In genomic region chr18:63162271-63163014, GRCh38 we compare ENCODE assay signal across 9 cellular contexts.
DNase-seq lines count a peak whose midpoint lies in the region; ATAC-seq and TF ChIP-seq lines count a peak whose summit lies in the region.
"Had no signal": no experiment of that assay in that cellular context is flagged by ENCODE, and none has a peak within 500 bp of the region (broad histone marks: within the 10 kb centered on the region; RNA-seq: fewer than 3 reads in every experiment).

No MANE protein-coding gene starts in this region.

- peak overlapping the region; percentile 79 for H3K27ac ChIP-seq in subcutaneous abdominal adipose tissue (ENCODE audit: low read depth, low read length)
- H3K27ac ChIP-seq: SK-N-MC had no signal

- H3K9ac ChIP-seq in subcutaneous abdominal adipose tissue (ENCODE audit: low read length in 5 of 5): no peak overlapping the region

- H3K4me3 ChIP-seq in fibroblast of pulmonary artery (replicated peaks; ENCODE audit: low read depth, low read length) (no peak overlapping the region), subcutaneous abdominal adipose tissue (ENCODE audit: low read depth in 1 of 5, low read length in 5 of 5) (no peak overlapping the region)
- H3K4me3 ChIP-seq: SK-N-MC had no signal

- DNase-seq in RPMI7951 (ENCODE audit: low read depth) (peak; percentile 9), fibroblast of pulmonary artery (ENCODE audit: low read depth) (peak; percentile 61), NCI-H187 (lab: John Stamatoyannopoulos, UW) (no peak), LoVo (ENCODE audit: low spot score) (no peak), ecto neural progenitor cell (ENCODE audit: low spot score) (no peak)

- no peaks in the 10 kb centered on the region for H3K9me3 ChIP-seq in subcutaneous abdominal adipose tissue (ENCODE audit: control insufficient read depth in 5 of 5, low read length in 5 of 5)

- H3K4me1 ChIP-seq in subcutaneous abdominal adipose tissue (ENCODE audit: control insufficient read depth in 5 of 5, insufficient read depth in 5 of 5, low read length in 5 of 5): peaks cover 3 to 24% (median 19%) of the 10 kb centered on the region in 5 donors

- no peak for TF ChIP-seq CTCF in fibroblast of pulmonary artery (IDR thresholded peaks at IDR 0.05; ENCODE audit: low read length, missing control alignments)

- ATAC-seq in GM18519 (IDR thresholded peaks at IDR 0.05; ENCODE audit: low FRiP score, unreplicated experiment): peak; percentile 20
- ATAC-seq in HG02642 (IDR thresholded peaks at IDR 0.05; ENCODE audit: poor library complexity, unreplicated experiment): peak; percentile 18

- H3K36me3 ChIP-seq in subcutaneous abdominal adipose tissue (ENCODE audit: control insufficient read depth in 5 of 5, insufficient read depth in 5 of 5, low read length in 5 of 5): no peaks in the 10 kb centered on the region

- no peaks in the 10 kb centered on the region for H3K27me3 ChIP-seq in subcutaneous abdominal adipose tissue (ENCODE audit: control insufficient read depth in 5 of 5, insufficient read depth in 4 of 5, low read length in 5 of 5)

Comparison
In these comparisons a context has a peak if more than half of its experiments do, and no peak if none do; other contexts are left out.
1. DNase-seq: peak in RPMI7951 (single experiment) and fibroblast of pulmonary artery (single experiment); none in NCI-H187 (0 of 2), LoVo (single experiment) and ecto neural progenitor cell (single experiment).